8 cellular contexts compared by ENCODE assay signal in genomic region chr9:100602302-100602930, GRCh38. TPM values are rescaled to one million over a fixed set of nuclear protein-coding genes. Genes with fewer than 3 reads are reported as not detected.
DNase-seq lines count a peak whose midpoint lies in the region; ATAC-seq and TF ChIP-seq lines count a peak whose summit lies in the region.

No MANE protein-coding gene starts in this region.

- no peaks in the 10 kb centered on the region for H3K36me3 ChIP-seq in right lobe of liver

- intact Hi-C loops in MCF 10A (cut with micrococcal nuclease) (loop anchor here (1.0 to 5.0 kb wide), 5 partner anchors 110 to 785 kb away; partner anchors contain the start of gene BAAT), right lobe of liver (cut with DNase I) (no loop called here)

- BruUV-seq in MCF 10A (replicated peaks; lab: Mats Ljungman, UMichigan), result no TSS peak

- H3K27me3 ChIP-seq in right lobe of liver, result no peaks in the 10 kb centered on the region

- no peak for TF ChIP-seq POLR2A in right lobe of liver (IDR thresholded peaks at IDR 0.05)

- no peak overlapping the region for H3K27ac Mint-ChIP-seq in MCF 10A (ENCODE audit: low read depth, unreplicated experiment)

- CTCF ChIA-PET in MCF 10A (lab: Yijun Ruan, JAX), result interaction anchor here (0.5 to 6.5 kb wide), 91 partner anchors 8 to 1464 kb away, joined by 3 to 129 read pairs (median 4); no protein-coding TSS in a partner anchor

- DNase-seq in AG09309 (ENCODE audit: low read depth) (no peak), HCEC 1CT (peak; percentile 40), NCI-H446 treated with DMSO at 0.1 percent for 48 hours (lab: John Stamatoyannopoulos, UW) (peak; percentile 59), MCF 10A (ENCODE audit: unreplicated experiment) (peak; percentile 72), right lobe of liver (no peak), germinal center (ENCODE audit: low spot score) (no peak)
- no peak for DNase-seq in activated T-cell treated with anti-CD3 and anti-CD28 coated beads, Interleukin-2, amount 50 U/mL, for 48 hours

- WGBS in right lobe of liver (ENCODE audit: insufficient coverage, low coverage, low lambda C conversion rate, missing lambda C conversion rate), result 14% methylated on average over 3 of the region's 3 CpGs

- peak; percentile 52 to 60 (median 56) for ATAC-seq in right lobe of liver
- no peak for ATAC-seq in HG02588 (IDR thresholded peaks at IDR 0.05; ENCODE audit: unreplicated experiment)

- no peak overlapping the region for H3K4me3 Mint-ChIP-seq in MCF 10A (ENCODE audit: unreplicated experiment)

- TF ChIP-seq CTCF in AG09309 (IDR thresholded peaks at IDR 0.05; ENCODE audit: control insufficient read depth, insufficient read depth, low read depth, low read length, missing control alignments), result peak; percentile 77
- TF ChIP-seq CTCF in MCF 10A (IDR thresholded peaks at IDR 0.05; ENCODE audit: unreplicated experiment), result no peak
- TF ChIP-seq CTCF in right lobe of liver (IDR thresholded peaks at IDR 0.05), result peak; percentile 51 to 71 (median 65)

- no peaks in the 10 kb centered on the region for H3K4me1 ChIP-seq in right lobe of liver

- POLR2A ChIA-PET in MCF 10A (lab: Yijun Ruan, JAX), result interaction anchor here (1.0 to 2.4 kb wide), 3 partner anchors 705 to 795 kb away, joined by 3 to 9 read pairs (median 3); partner anchors contain the start of gene MRPL50

- H3K4me3 ChIP-seq in AG09309 (ENCODE audit: control insufficient read depth, low read depth, low read length), result no peak overlapping the region
- H3K4me3 ChIP-seq in right lobe of liver, result no peak overlapping the region

- peaks cover 9% of the 10 kb centered on the region for H3K27me3 Mint-ChIP-seq in MCF 10A (ENCODE audit: insufficient read depth, unreplicated experiment)

- H3K9me3 ChIP-seq in right lobe of liver, result no peaks in the 10 kb centered on the region

- no peaks in the 10 kb centered on the region for H3K9me3 Mint-ChIP-seq in MCF 10A (ENCODE audit: unreplicated experiment)

- no peak overlapping the region for H3K27ac ChIP-seq in right lobe of liver

- H3K36me3 Mint-ChIP-seq in MCF 10A (ENCODE audit: insufficient read depth, unreplicated experiment), result no peaks in the 10 kb centered on the region

- peaks cover 16% of the 10 kb centered on the region for H3K4me1 Mint-ChIP-seq in MCF 10A (ENCODE audit: insufficient read depth, unreplicated experiment)

RNA-seq across cellular contexts. Expression of gene CAVIN4, which starts 24.5 kb away (rescaled TPM):
- 0.49 and 0.56 TPM in 2 replicates for total RNA-seq in MCF 10A (2022)
- under 1 TPM in 4 of 6 experiments, not detected in 2; 0.12 to 0.19 (median 0.14) TPM for total RNA-seq in right lobe of liver

Comparison
In these comparisons a context has a peak if more than half of its experiments do, and no peak if none do; other contexts are left out.
1. DNase-seq: peak in HCEC 1CT (single experiment), NCI-H446 treated with DMSO at 0.1 percent for 48 hours (single experiment) and MCF 10A (single experiment); none in AG09309 (single experiment), right lobe of liver (0 of 3), germinal center (single experiment) and activated T-cell treated with anti-CD3 and anti-CD28 coated beads, Interleukin-2, amount 50 U/mL, for 48 hours (0 of 2).